ENCODE assay signal across 26 cellular contexts in genomic region chr16:72244853-72245252, GRCh38.
DNase-seq lines count a peak whose midpoint lies in the region; ATAC-seq and TF ChIP-seq lines count a peak whose summit lies in the region.
"Had no signal": no experiment of that assay in that cellular context is flagged by ENCODE, and none has a peak within 500 bp of the region (broad histone marks: within the 10 kb centered on the region; RNA-seq: fewer than 3 reads in every experiment).

No MANE protein-coding gene starts in this region.

- no peaks in the 10 kb centered on the region for H3K9me3 ChIP-seq in WERI-Rb-1 (ENCODE audit: severe bottlenecking)
- H3K9me3 ChIP-seq in neural cell (ENCODE audit: low read length), result no peaks in the 10 kb centered on the region
- H3K9me3 ChIP-seq in heart left ventricle, result no peaks in the 10 kb centered on the region
- H3K9me3 ChIP-seq: gastroesophageal sphincter, SJSA1, thoracic aorta, vagina had no signal

- H3K36me3 ChIP-seq in WERI-Rb-1 (no peaks in the 10 kb centered on the region), neural cell (ENCODE audit: insufficient read depth, low read length) (no peaks in the 10 kb centered on the region), heart left ventricle (no peaks in the 10 kb centered on the region)
- H3K36me3 ChIP-seq: gastroesophageal sphincter, SJSA1, thoracic aorta, vagina had no signal

- H2AFZ ChIP-seq in neural cell (ENCODE audit: low read depth, low read length), result no peak overlapping the region

- H3K9ac ChIP-seq in neural cell (ENCODE audit: low read length), result no peak overlapping the region
- H3K9ac ChIP-seq: GM23248 had no signal

- DNase-seq in NCI-H82 (lab: John Stamatoyannopoulos, UW) (peak; percentile 40), NCI-H82 treated with DMSO at 0.1 percent for 48 hours (lab: John Stamatoyannopoulos, UW; ENCODE audit: unreplicated experiment) (no peak), WERI-Rb-1 (no peak), epithelial cell of proximal tubule (ENCODE audit: low read depth) (no peak), NCI-H1092 (lab: John Stamatoyannopoulos, UW) (no peak), heart left ventricle (no peak)
- DNase-seq: activated CD4-positive, alpha-beta memory T cell treated with anti-CD3 and anti-CD28 coated beads, Interleukin-2, amount 10 ng/mL, durations not matched to agents 7 days and 5 days; activated CD4-positive, alpha-beta T cell treated with anti-CD3 and anti-CD28 coated beads for 1 hour; CD4-positive, alpha-beta T cell; DMS 273 treated with DMSO at 0.1 percent for 48 hours; GM23248; hypothalamus; left ventricle myocardium superior; naive thymus-derived CD4-positive, alpha-beta T cell; NCI-H1048; NCI-H187; NCI-H2171; NCI-H526; occipital lobe had no signal

- H3K4me3 ChIP-seq in WERI-Rb-1 (ENCODE audit: low read depth, low read length), result no peak overlapping the region
- no peak overlapping the region for H3K4me3 ChIP-seq in epithelial cell of proximal tubule (ENCODE audit: low read depth, low read length)
- no peak overlapping the region for H3K4me3 ChIP-seq in neural cell (ENCODE audit: low read length)
- no peak overlapping the region for H3K4me3 ChIP-seq in heart left ventricle
- H3K4me3 ChIP-seq: gastroesophageal sphincter, GM23248, SJSA1, thoracic aorta, vagina had no signal

- no peaks in the 10 kb centered on the region for H3K4me1 ChIP-seq in heart left ventricle
- H3K4me1 ChIP-seq: gastroesophageal sphincter, vagina had no signal

- H3K27me3 ChIP-seq in WERI-Rb-1 (ENCODE audit: insufficient read depth, low read depth, severe bottlenecking) (no peaks in the 10 kb centered on the region), neural cell (ENCODE audit: insufficient read depth, low read depth, low read length) (no peaks in the 10 kb centered on the region), heart left ventricle (peaks cover 0 to 14% (median 0%) of the 10 kb centered on the region in 9 donors)
- H3K27me3 ChIP-seq: gastroesophageal sphincter, SJSA1, vagina had no signal

- TF ChIP-seq CTCF in WERI-Rb-1 (IDR thresholded peaks at IDR 0.05; ENCODE audit: low read depth, low read length) (peak; percentile 21; the same call in 1 of the 2 replicates), epithelial cell of proximal tubule (conservative IDR thresholded peaks at IDR 0.05; ENCODE audit: low read depth, low read length) (peak; percentile 43), neural cell (IDR thresholded peaks at IDR 0.05; ENCODE audit: poor library complexity, severe bottlenecking) (no peak), heart left ventricle (IDR thresholded peaks at IDR 0.05) (no peak)

- H3K27ac ChIP-seq in WERI-Rb-1 (no peak overlapping the region), neural cell (ENCODE audit: low read length) (peak overlapping the region; percentile 96), heart left ventricle (no peak overlapping the region)
- H3K27ac ChIP-seq: 22Rv1, gastroesophageal sphincter, GM23248, SJSA1, thoracic aorta, vagina had no signal

- no peak overlapping the region for H3K4me2 ChIP-seq in neural cell (ENCODE audit: low read length)

- TF ChIP-seq RAD21 in neural cell (conservative IDR thresholded peaks at IDR 0.05), result no peak

- ATAC-seq in GM21526 (IDR thresholded peaks at IDR 0.05; ENCODE audit: low FRiP score, unreplicated experiment) (no peak), heart left ventricle (no peak)
- ATAC-seq: gastroesophageal sphincter; left ventricle myocardium superior; naive thymus-derived CD4-positive, alpha-beta T cell had no signal

- H3K9me2 ChIP-seq in neural cell (ENCODE audit: insufficient read depth, low read length), result no peaks in the 10 kb centered on the region

- WGBS in heart left ventricle, 4 donors, result 65 to 75% (median 71%) methylated on average over 5 of the region's 5 CpGs

- peaks cover 9% of the 10 kb centered on the region for H3F3A ChIP-seq in neural cell (ENCODE audit: insufficient read depth, low read length, poor library complexity, severe bottlenecking)

- no peak for TF ChIP-seq EP300 in neural cell (conservative IDR thresholded peaks at IDR 0.05; ENCODE audit: poor library complexity, severe bottlenecking)

- intact Hi-C loops in heart left ventricle (cut with DNase I), result loop anchor here in 1 of 10 donors (5.0 kb wide), 1 partner anchor 222 kb away; no protein-coding TSS in a partner anchor

- no peaks in the 10 kb centered on the region for H4K20me1 ChIP-seq in neural cell (ENCODE audit: insufficient read depth)

- TF ChIP-seq POLR2A in heart left ventricle (IDR thresholded peaks at IDR 0.05), result no peak

- H3K79me2 ChIP-seq in neural cell (replicated peaks; ENCODE audit: insufficient read depth, low read length), result peaks cover 16% of the 10 kb centered on the region

TF ChIP-seq in neural cell, 6 proteins besides CTCF, POLR2A, EP300 and RAD21:
- TF ChIP-seq MXI1 (conservative IDR thresholded peaks at IDR 0.05; ENCODE audit: poor library complexity, severe bottlenecking), result no peak
- TF ChIP-seq REST (IDR thresholded peaks at IDR 0.05; ENCODE audit: borderline replicate concordance), result no peak
- TF ChIP-seq EZH2 (IDR thresholded peaks at IDR 0.05; ENCODE audit: borderline replicate concordance, insufficient read depth, low read length, poor library complexity, severe bottlenecking), result no peak
- no peak for TF ChIP-seq SMC3 (conservative IDR thresholded peaks at IDR 0.05; ENCODE audit: poor library complexity)
- TF ChIP-seq POLR2AphosphoS5 (IDR thresholded peaks at IDR 0.05), result no peak
- no peak for TF ChIP-seq TAF1 (IDR thresholded peaks at IDR 0.05; ENCODE audit: low read depth)

Comparison
In these comparisons a context has a peak if more than half of its experiments do, and no peak if none do; other contexts are left out.
1. CTCF ChIP-seq: peak in WERI-Rb-1 (single experiment) and epithelial cell of proximal tubule (single experiment); none in neural cell (single experiment) and heart left ventricle (0 of 12).